15 cellular contexts compared by ENCODE assay signal in genomic region chr12:117986705-117987469, GRCh38. TPM values are rescaled to one million over a fixed set of nuclear protein-coding genes. Genes with fewer than 3 reads are reported as not detected.
A peak's percentile ranks its signal among the peaks of the same experiment; 100 is the strongest.
DNase-seq lines count a peak whose midpoint lies in the region; ATAC-seq and TF ChIP-seq lines count a peak whose summit lies in the region.
"Had no signal": no experiment of that assay in that cellular context is flagged by ENCODE, and none has a peak within 500 bp of the region (broad histone marks: within the 10 kb centered on the region; RNA-seq: fewer than 3 reads in every experiment).

No MANE protein-coding gene starts in this region.

- H3K27me3 Mint-ChIP-seq in activated CD4-positive, alpha-beta memory T cell treated with anti-CD3 and anti-CD28 coated beads for 36 hours = peaks cover 6% of the 10 kb centered on the region

- no peak overlapping the region for H3K27ac ChIP-seq in BLaER1
- H3K27ac ChIP-seq: ascending aorta, KMS-11 had no signal

- H3K36me3 ChIP-seq in BLaER1 = no peaks in the 10 kb centered on the region
- H3K36me3 ChIP-seq in kidney epithelial cell (ENCODE audit: control insufficient read depth, insufficient read depth, low read length) = no peaks in the 10 kb centered on the region
- H3K36me3 ChIP-seq: ascending aorta had no signal

- H4K20me1 ChIP-seq in BLaER1 = no peaks in the 10 kb centered on the region

- H3K4me3 ChIP-seq in BLaER1 (no peak overlapping the region), kidney epithelial cell (ENCODE audit: low read depth, low read length) (no peak overlapping the region)
- H3K4me3 ChIP-seq: ascending aorta had no signal

- H3K9me3 ChIP-seq in BLaER1 = no peaks in the 10 kb centered on the region
- H3K9me3 ChIP-seq: ascending aorta, Caco-2 had no signal

- intact Hi-C loops in activated CD4-positive, alpha-beta memory T cell treated with anti-CD3 and anti-CD28 coated beads for 36 hours (cut with micrococcal nuclease) = no loop called here

- peaks cover 29% of the 10 kb centered on the region for H3K4me1 ChIP-seq in BLaER1
- H3K4me1 ChIP-seq: ascending aorta, Caco-2 had no signal

- no peak for ATAC-seq in GM19324 (IDR thresholded peaks at IDR 0.05; ENCODE audit: low FRiP score, unreplicated experiment)
- ATAC-seq: Panc1 had no signal

- peaks cover 2% of the 10 kb centered on the region for H3K4me1 Mint-ChIP-seq in activated CD4-positive, alpha-beta memory T cell treated with anti-CD3 and anti-CD28 coated beads for 36 hours (ENCODE audit: low read depth)

- H3K27me3 ChIP-seq in BLaER1 (no peaks in the 10 kb centered on the region), kidney epithelial cell (ENCODE audit: control insufficient read depth, insufficient read depth, low read length) (no peaks in the 10 kb centered on the region)
- H3K27me3 ChIP-seq: ascending aorta had no signal

- DNase-seq in HPDE6-E6E7 (ENCODE audit: extremely low spot score) (peak; percentile 36), SW480 (ENCODE audit: low spot score) (peak; percentile 88), kidney epithelial cell (ENCODE audit: low read depth) (peak; percentile 78), superior temporal gyrus (ENCODE audit: extremely low spot score) (no peak), Ammon's horn (ENCODE audit: low spot score) (no peak)
- no peak for DNase-seq in activated CD4-positive, alpha-beta memory T cell treated with anti-CD3 and anti-CD28 coated beads for 36 hours
- DNase-seq: activated CD8-positive, alpha-beta memory T cell treated with anti-CD3 and anti-CD28 coated beads, Interleukin-2, amount 50 U/mL, for 4 hours; Caco-2; stimulated activated CD4-positive, alpha-beta T cell treated with anti-CD3 and anti-CD28 coated beads, Interleukin-1b, Interleukin-23, amount 100 ng/mL, for 48 hours; stimulated activated naive B cell treated with anti-CD40 and anti-IgM and Interleukin-4, amounts not matched to agents 10 μg/mL and 1 μg/mL and 100 μg/mL, for 72 hours had no signal

- peaks cover 8% of the 10 kb centered on the region for H3K9me3 Mint-ChIP-seq in activated CD4-positive, alpha-beta memory T cell treated with anti-CD3 and anti-CD28 coated beads for 36 hours

- CTCF ChIA-PET in activated CD4-positive, alpha-beta memory T cell treated with anti-CD3 and anti-CD28 coated beads for 36 hours (lab: Charles Lee) = no interaction called here

- POLR2A ChIA-PET in activated CD4-positive, alpha-beta memory T cell treated with anti-CD3 and anti-CD28 coated beads for 36 hours (lab: Charles Lee) = interaction anchor here (0.5 kb wide), 1 partner anchor 227 kb away, joined by 3 read pairs; no protein-coding TSS in a partner anchor

- H3K4me2 ChIP-seq in BLaER1 = peak overlapping the region; percentile 28
- H3K4me2 ChIP-seq: KMS-11 had no signal

- no peak for TF ChIP-seq CTCF in kidney epithelial cell (IDR thresholded peaks at IDR 0.05; ENCODE audit: insufficient read depth, low read length, poor library complexity, severe bottlenecking)

- no peak overlapping the region for H3K4me3 Mint-ChIP-seq in activated CD4-positive, alpha-beta memory T cell treated with anti-CD3 and anti-CD28 coated beads for 36 hours
- H3K4me3 Mint-ChIP-seq: stimulated activated naive B cell treated with anti-CD40 and anti-IgM and Interleukin-4, amounts not matched to agents 10 μg/mL and 1 μg/mL and 100 μg/mL, for 72 hours had no signal

- no peak overlapping the region for H3K27ac Mint-ChIP-seq in activated CD4-positive, alpha-beta memory T cell treated with anti-CD3 and anti-CD28 coated beads for 36 hours
- H3K27ac Mint-ChIP-seq: stimulated activated naive B cell treated with anti-CD40 and anti-IgM and Interleukin-4, amounts not matched to agents 10 μg/mL and 1 μg/mL and 100 μg/mL, for 72 hours had no signal

- no peaks in the 10 kb centered on the region for H3K36me3 Mint-ChIP-seq in activated CD4-positive, alpha-beta memory T cell treated with anti-CD3 and anti-CD28 coated beads for 36 hours

- no peak overlapping the region for H3K9ac ChIP-seq in BLaER1
- H3K9ac ChIP-seq: KMS-11 had no signal

RNA-seq across cellular contexts. Expression of gene KSR2, which starts 18.1 kb away (rescaled TPM):
- total RNA-seq in kidney epithelial cell = 0.14 and 0.29 TPM in 2 replicates
- under 1 TPM; 0.12 to 0.45 TPM for total RNA-seq in activated CD4-positive, alpha-beta memory T cell treated with anti-CD3 and anti-CD28 coated beads for 36 hours

RNA-seq across cellular contexts. Expression of gene RFC5, which starts 29.6 kb away (rescaled TPM):
- total RNA-seq in kidney epithelial cell = 10.1 and 13.7 TPM in 2 replicates
- total RNA-seq in activated CD4-positive, alpha-beta memory T cell treated with anti-CD3 and anti-CD28 coated beads for 36 hours = 10 to 100 TPM; 65.8 to 70.8 TPM

Comparison
In these comparisons a context has a peak if more than half of its experiments do, and no peak if none do; other contexts are left out.
1. DNase-seq: peak in HPDE6-E6E7 (single experiment), SW480 (single experiment) and kidney epithelial cell (single experiment); none in activated CD4-positive, alpha-beta memory T cell treated with anti-CD3 and anti-CD28 coated beads for 36 hours (single experiment), superior temporal gyrus (single experiment) and Ammon's horn (single experiment).